Comparison of ENCODE assay signal across 34 cellular contexts in genomic region chrX:108123591-108124366, GRCh38. TPM values are rescaled to one million over a fixed set of nuclear protein-coding genes. Genes with fewer than 3 reads are reported as not detected.
DNase-seq lines count a peak whose midpoint lies in the region; ATAC-seq, FAIRE-seq and TF ChIP-seq lines count a peak whose summit lies in the region.
"Had no signal": no experiment of that assay in that cellular context is flagged by ENCODE, and none has a peak within 500 bp of the region (broad histone marks: within the 10 kb centered on the region; RNA-seq: fewer than 3 reads in every experiment).

No MANE protein-coding gene starts in this region.

- H2AFZ ChIP-seq in smooth muscle cell (ENCODE audit: low read depth) = no peak overlapping the region
- H2AFZ ChIP-seq: neural progenitor cell had no signal

- H3K27ac ChIP-seq in left ventricle myocardium inferior (replicated peaks) (peak overlapping the region; percentile 66), smooth muscle cell (ENCODE audit: low read depth) (peak overlapping the region; percentile 88)
- H3K27ac ChIP-seq: neural progenitor cell, suprapubic skin had no signal

- H3K4me3 ChIP-seq in bronchial epithelial cell (ENCODE audit: low read depth, low read length) = no peak overlapping the region
- H3K4me3 ChIP-seq in left ventricle myocardium inferior = no peak overlapping the region
- H3K4me3 ChIP-seq in smooth muscle cell = no peak overlapping the region
- H3K4me3 ChIP-seq: A549, lung, neural progenitor cell, skin epidermis, suprapubic skin had no signal

- ATAC-seq in Right ventricle myocardium inferior = peak; percentile 70
- no peak for ATAC-seq in sciatic nerve
- ATAC-seq: A549; activated naive CD4-positive, alpha-beta T cell treated with anti-CD3 and anti-CD28 coated beads, Interleukin-2, amount 50 U/mL, for 72 hours; Panc1; stimulated activated effector memory CD8-positive, alpha-beta T cell treated with anti-CD3 and anti-CD28 coated beads, Interleukin-12 subunit alpha, Interleukin-12 subunit beta, amount 100 ng/mL, for 72 hours; T-helper 17 cell had no signal

- no peaks in the 10 kb centered on the region for H3K9me3 ChIP-seq in left ventricle myocardium inferior (replicated peaks)
- H3K9me3 ChIP-seq in smooth muscle cell (replicated peaks; ENCODE audit: low read depth) = no peaks in the 10 kb centered on the region
- H3K9me3 ChIP-seq: A549, suprapubic skin had no signal

- TF ChIP-seq CTCF in bronchial epithelial cell (IDR thresholded peaks at IDR 0.05; ENCODE audit: insufficient read depth, low read length, severe bottlenecking) (no peak), left ventricle myocardium inferior (IDR thresholded peaks at IDR 0.05; ENCODE audit: borderline replicate concordance) (no peak), smooth muscle cell (IDR thresholded peaks at IDR 0.05; ENCODE audit: borderline replicate concordance, insufficient read depth, poor library complexity, severe bottlenecking) (no peak)

- peak overlapping the region; percentile 40 for H3K9ac ChIP-seq in smooth muscle cell (ENCODE audit: low read depth)
- H3K9ac ChIP-seq: neural progenitor cell had no signal

- no peaks in the 10 kb centered on the region for H4K20me1 ChIP-seq in smooth muscle cell (ENCODE audit: low read depth)

- H3K4me1 ChIP-seq in left ventricle myocardium inferior (peaks cover 56% of the 10 kb centered on the region), smooth muscle cell (ENCODE audit: low read depth) (peaks cover 21% of the 10 kb centered on the region)
- H3K4me1 ChIP-seq: A549 had no signal

- H3K27me3 ChIP-seq in bronchial epithelial cell (ENCODE audit: control insufficient read depth, insufficient read depth, low read length) (no peaks in the 10 kb centered on the region), left ventricle myocardium inferior (ENCODE audit: low read depth) (no peaks in the 10 kb centered on the region), smooth muscle cell (ENCODE audit: low read depth) (no peaks in the 10 kb centered on the region)
- H3K27me3 ChIP-seq: neural progenitor cell, suprapubic skin had no signal

- FAIRE-seq in bronchial epithelial cell (lab: Jason Lieb, UNC) = no peak
- FAIRE-seq: A549, GM18507, urothelium cell line had no signal

- H3K4me2 ChIP-seq in smooth muscle cell = peak overlapping the region; percentile 27
- H3K4me2 ChIP-seq: A549, neural progenitor cell had no signal

- H3K36me3 ChIP-seq in bronchial epithelial cell (ENCODE audit: control insufficient read depth, insufficient read depth, low read length) = no peaks in the 10 kb centered on the region
- no peaks in the 10 kb centered on the region for H3K36me3 ChIP-seq in left ventricle myocardium inferior
- no peaks in the 10 kb centered on the region for H3K36me3 ChIP-seq in smooth muscle cell (ENCODE audit: low read depth)
- H3K36me3 ChIP-seq: neural progenitor cell, suprapubic skin had no signal

- WGBS in smooth muscle cell (ENCODE audit: low lambda C conversion rate) = 55% methylated on average over 3 of the region's 3 CpGs

- intact Hi-C loops in Right ventricle myocardium inferior (cut with DNase I) (no loop called here), cardiac septum (cut with DNase I) (no loop called here), left ventricle myocardium inferior (cut with micrococcal nuclease) (no loop called here), sciatic nerve (cut with DNase I) (no loop called here), posterior cingulate gyrus (cut with DNase I) (no loop called here)

- H3K79me2 ChIP-seq in smooth muscle cell (ENCODE audit: low read depth) = no peaks in the 10 kb centered on the region

- H3F3A ChIP-seq in smooth muscle cell (ENCODE audit: low read depth) = no peaks in the 10 kb centered on the region

- DNase-seq in Right ventricle myocardium inferior (ENCODE audit: missing footprints) (no peak), cardiac septum (ENCODE audit: low spot score) (no peak), bronchial epithelial cell (ENCODE audit: low read depth) (peak; percentile 7), left ventricle myocardium inferior (peak; percentile 18), smooth muscle cell (lab: John Stamatoyannopoulos, UW; ENCODE audit: unreplicated experiment) (no peak), sciatic nerve (ENCODE audit: low spot score) (no peak), posterior cingulate gyrus (no peak)
- DNase-seq in effector CD8-positive, alpha-beta T cell (lab: John Stamatoyannopoulos, UW) = no peak
- DNase-seq: activated CD4-positive, alpha-beta T cell treated with anti-CD3 and anti-CD28 coated beads for 48 hours; activated T-cell treated with anti-CD3 and anti-CD28 coated beads, Interleukin-2, amount 50 U/mL, for 48 hours; anterior cingulate cortex; CD8-positive, alpha-beta memory T cell; cerebellar nuclear complex; DMS53; erythroblast; foreskin melanocyte; GF-D8; GOT3; hypothalamus; NCI-H1092 treated with DMSO at 0.1 percent for 48 hours; NCI-H187 treated with DMSO at 0.1 percent for 48 hours; NCI-H526 treated with DMSO at 0.1 percent for 48 hours; stimulated activated CD4-positive, alpha-beta T cell treated with anti-CD3 and anti-CD28 coated beads, Interleukin-2, amount 100 ng/mL, for 48 hours; T-helper 17 cell had no signal

RNA-seq across cellular contexts. Expression of gene ATG4A, which starts 32.2 kb away (rescaled TPM):
- total RNA-seq in Right ventricle myocardium inferior (18.0 TPM), cardiac septum (19.2 TPM), bronchial epithelial cell (12.4 and 19.5 TPM in 2 replicates), left ventricle myocardium inferior (17.4 TPM), smooth muscle cell (14.3 and 16.4 TPM in 2 replicates), sciatic nerve (9.5 TPM)
- 10.2 and 14.0 TPM in 2 replicates for polyA plus RNA-seq in smooth muscle cell

RNA-seq across cellular contexts. Expression of gene PSMD10, which starts 32.4 kb away (rescaled TPM):
- 19.0 TPM for total RNA-seq in Right ventricle myocardium inferior
- 22.1 TPM for total RNA-seq in cardiac septum
- 91.9 and 119 TPM in 2 replicates for total RNA-seq in bronchial epithelial cell
- total RNA-seq in left ventricle myocardium inferior = 20.3 TPM
- 93.9 and 128 TPM in 2 replicates for total RNA-seq in smooth muscle cell
- 75.6 and 83.9 TPM in 2 replicates for polyA plus RNA-seq in smooth muscle cell
- total RNA-seq in sciatic nerve = 37.2 TPM

Comparison
In these comparisons a context has a peak if more than half of its experiments do, and no peak if none do; other contexts are left out.
1. DNase-seq: peak in bronchial epithelial cell (single experiment) and left ventricle myocardium inferior (single experiment); none in Right ventricle myocardium inferior (single experiment), cardiac septum (single experiment), smooth muscle cell (single experiment), sciatic nerve (single experiment), posterior cingulate gyrus (0 of 10) and effector CD8-positive, alpha-beta T cell (single experiment).